Comparison of ENCODE assay signal across 15 cellular contexts in the genomic region with DNA sequence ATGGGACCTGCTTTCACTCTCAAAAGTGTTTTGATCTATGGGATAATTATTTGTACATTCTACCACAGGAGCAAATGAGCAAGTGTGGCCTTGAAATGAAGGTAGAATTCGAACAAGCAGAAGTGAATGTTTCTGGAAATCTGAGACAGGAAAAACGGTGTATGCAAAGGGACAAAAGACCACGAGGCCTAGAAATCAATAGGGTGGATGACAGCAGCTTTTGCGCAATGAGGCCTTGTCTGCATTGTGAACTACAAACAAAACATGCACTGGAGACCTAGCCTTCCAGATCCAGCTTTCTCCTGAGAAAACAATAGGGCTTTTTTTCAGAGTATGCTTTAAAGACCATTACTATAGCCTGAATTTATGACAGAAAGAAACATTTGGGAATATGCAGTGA.
DNase-seq lines count a peak whose midpoint lies in the region; ATAC-seq, FAIRE-seq and TF ChIP-seq lines count a peak whose summit lies in the region.
"Had no signal": no experiment of that assay in that cellular context is flagged by ENCODE, and none has a peak within 500 bp of the region (broad histone marks: within the 10 kb centered on the region; RNA-seq: fewer than 3 reads in every experiment).

No MANE protein-coding gene starts in this region.

- H3F3A ChIP-seq in neural progenitor cell (ENCODE audit: low read depth) = no peaks in the 10 kb centered on the region

- H2AFZ ChIP-seq in neural progenitor cell (replicated peaks) = peak overlapping the region; percentile 43

- no peaks in the 10 kb centered on the region for H3K9me3 ChIP-seq in neural progenitor cell (ENCODE audit: low read depth)
- H3K9me3 ChIP-seq: BLaER1 treated with 17β-estradiol and CSF1 and Interleukin-3, amounts not matched to agents 10 nM and 100 nM; HAP-1 had no signal

- ATAC-seq in GM18867 (IDR thresholded peaks at IDR 0.05; ENCODE audit: unreplicated experiment) = no peak
- ATAC-seq in GM18520 (IDR thresholded peaks at IDR 0.05; ENCODE audit: unreplicated experiment) = no peak

- peaks cover 30% of the 10 kb centered on the region for H3K4me1 Mint-ChIP-seq in neural progenitor cell
- H3K4me1 Mint-ChIP-seq: CD4-positive, CD25-positive, alpha-beta regulatory T cell had no signal

- no peak overlapping the region for H3K4me2 ChIP-seq in neural progenitor cell
- H3K4me2 ChIP-seq: BLaER1 treated with 17β-estradiol and CSF1 and Interleukin-3, amounts not matched to agents 10 nM and 100 nM had no signal

- H3K36me3 Mint-ChIP-seq in neural progenitor cell = no peaks in the 10 kb centered on the region
- H3K36me3 Mint-ChIP-seq: CD4-positive, CD25-positive, alpha-beta regulatory T cell had no signal

- H3K79me2 ChIP-seq in neural progenitor cell (ENCODE audit: low read depth) = no peaks in the 10 kb centered on the region

- FAIRE-seq in bronchial epithelial cell (lab: Jason Lieb, UNC) = no peak
- FAIRE-seq: GM19239, H1 had no signal

- H3K4me3 ChIP-seq in bronchial epithelial cell (ENCODE audit: low read depth, low read length) = no peak overlapping the region
- H3K4me3 ChIP-seq in neural progenitor cell = no peak overlapping the region
- H3K4me3 ChIP-seq: BLaER1 treated with 17β-estradiol and CSF1 and Interleukin-3, amounts not matched to agents 10 nM and 100 nM; HAP-1 had no signal

- H3K4me3 Mint-ChIP-seq in neural progenitor cell = no peak overlapping the region
- H3K4me3 Mint-ChIP-seq: CD4-positive, CD25-positive, alpha-beta regulatory T cell had no signal

- H3K36me3 ChIP-seq in bronchial epithelial cell (ENCODE audit: control insufficient read depth, insufficient read depth, low read length) = no peaks in the 10 kb centered on the region
- no peaks in the 10 kb centered on the region for H3K36me3 ChIP-seq in neural progenitor cell
- H3K36me3 ChIP-seq: BLaER1 treated with 17β-estradiol and CSF1 and Interleukin-3, amounts not matched to agents 10 nM and 100 nM; HAP-1 had no signal

- no peak overlapping the region for H3K9ac ChIP-seq in neural progenitor cell
- H3K9ac ChIP-seq: BLaER1 treated with 17β-estradiol and CSF1 and Interleukin-3, amounts not matched to agents 10 nM and 100 nM had no signal

- H3K27ac Mint-ChIP-seq in neural progenitor cell = no peak overlapping the region
- H3K27ac Mint-ChIP-seq: CD4-positive, CD25-positive, alpha-beta regulatory T cell had no signal

- no peaks in the 10 kb centered on the region for H3K27me3 Mint-ChIP-seq in neural progenitor cell (ENCODE audit: insufficient read depth, low read depth)
- H3K27me3 Mint-ChIP-seq: CD4-positive, CD25-positive, alpha-beta regulatory T cell had no signal

- peak; percentile 15 for DNase-seq in NCI-H345 (lab: John Stamatoyannopoulos, UW)
- DNase-seq in NCI-H345 treated with DMSO at 0.1 percent for 48 hours (lab: John Stamatoyannopoulos, UW; ENCODE audit: unreplicated experiment) = no peak
- peak; percentile 2 for DNase-seq in bronchial epithelial cell (ENCODE audit: low read depth)
- DNase-seq in neural progenitor cell (ENCODE audit: low spot score) = no peak
- DNase-seq in activated CD8-positive, alpha-beta memory T cell treated with anti-CD3 and anti-CD28 coated beads for 24 hours = no peak
- DNase-seq: ACHN; CD4-positive, CD25-positive, alpha-beta regulatory T cell; DMS53; GF-D8 had no signal

- H3K27me3 ChIP-seq in bronchial epithelial cell (ENCODE audit: control insufficient read depth, insufficient read depth, low read length) = no peaks in the 10 kb centered on the region
- no peaks in the 10 kb centered on the region for H3K27me3 ChIP-seq in neural progenitor cell
- H3K27me3 ChIP-seq: BLaER1 treated with 17β-estradiol and CSF1 and Interleukin-3, amounts not matched to agents 10 nM and 100 nM had no signal

- no peaks in the 10 kb centered on the region for H3K9me3 Mint-ChIP-seq in neural progenitor cell

- no peaks in the 10 kb centered on the region for H4K20me1 ChIP-seq in neural progenitor cell (ENCODE audit: low read depth)
- H4K20me1 ChIP-seq: BLaER1 treated with 17β-estradiol and CSF1 and Interleukin-3, amounts not matched to agents 10 nM and 100 nM had no signal

- H3K27ac ChIP-seq in neural progenitor cell = no peak overlapping the region
- H3K27ac ChIP-seq: BLaER1 treated with 17β-estradiol and CSF1 and Interleukin-3, amounts not matched to agents 10 nM and 100 nM had no signal

- TF ChIP-seq CTCF in bronchial epithelial cell (IDR thresholded peaks at IDR 0.05; ENCODE audit: insufficient read depth, low read length, severe bottlenecking) (no peak), neural progenitor cell (IDR thresholded peaks at IDR 0.05) (no peak)

- peaks cover 26% of the 10 kb centered on the region for H3K4me1 ChIP-seq in neural progenitor cell
- H3K4me1 ChIP-seq: BLaER1 treated with 17β-estradiol and CSF1 and Interleukin-3, amounts not matched to agents 10 nM and 100 nM had no signal

Comparison
In these comparisons a context has a peak if more than half of its experiments do, and no peak if none do; other contexts are left out.
1. DNase-seq: peak in NCI-H345 (single experiment) and bronchial epithelial cell (single experiment); none in NCI-H345 treated with DMSO at 0.1 percent for 48 hours (single experiment), neural progenitor cell (single experiment) and activated CD8-positive, alpha-beta memory T cell treated with anti-CD3 and anti-CD28 coated beads for 24 hours (single experiment).